8 cellular contexts compared by ENCODE assay signal in genomic region chr19:18117692-18118378, GRCh38.
DNase-seq lines count a peak whose midpoint lies in the region; ATAC-seq lines count a peak whose summit lies in the region.

No MANE protein-coding gene starts in this region.

- H3K27ac ChIP-seq in cingulate gyrus (ENCODE audit: low read depth, low read length) = peak overlapping the region; percentile 76

- ATAC-seq in GM18873 (IDR thresholded peaks at IDR 0.05; ENCODE audit: low FRiP score, unreplicated experiment) (peak; percentile 59), HG03196 (IDR thresholded peaks at IDR 0.05; ENCODE audit: unreplicated experiment) (peak; percentile 75)

- DNase-seq in ACHN (peak; percentile 81), NCI-H510A (lab: John Stamatoyannopoulos, UW) (peak; percentile 73), left kidney (ENCODE audit: low read depth, low spot score) (peak; percentile 96)
- DNase-seq in activated CD4-positive, alpha-beta T cell treated with anti-CD3 and anti-CD28 coated beads for 4 hours = peak; percentile 95 to 96
- DNase-seq in stimulated activated CD4-positive, alpha-beta T cell treated with anti-CD3 and anti-CD28 coated beads, Interleukin-1b, Interleukin-23, amount 100 ng/mL, for 24 hours (ENCODE audit: low read depth in 4 of 4, low spot score in 1 of 4) = peak; percentile 89 to 95 (median 91)

- in situ Hi-C loops in ACHN (cut with HindIII; ENCODE audit: low pct_ligation_motif_present, low pct_unique_long_range_greater_than_20kb, low sequenced_read_pairs) = no loop called here

Comparison
In these comparisons a context has a peak if more than half of its experiments do, and no peak if none do; other contexts are left out.
1. Peak in every context shown above with its lines: DNase-seq, ATAC-seq and H3K27ac ChIP-seq.